ENCODE assay signal across 7 cellular contexts in the genomic region with DNA sequence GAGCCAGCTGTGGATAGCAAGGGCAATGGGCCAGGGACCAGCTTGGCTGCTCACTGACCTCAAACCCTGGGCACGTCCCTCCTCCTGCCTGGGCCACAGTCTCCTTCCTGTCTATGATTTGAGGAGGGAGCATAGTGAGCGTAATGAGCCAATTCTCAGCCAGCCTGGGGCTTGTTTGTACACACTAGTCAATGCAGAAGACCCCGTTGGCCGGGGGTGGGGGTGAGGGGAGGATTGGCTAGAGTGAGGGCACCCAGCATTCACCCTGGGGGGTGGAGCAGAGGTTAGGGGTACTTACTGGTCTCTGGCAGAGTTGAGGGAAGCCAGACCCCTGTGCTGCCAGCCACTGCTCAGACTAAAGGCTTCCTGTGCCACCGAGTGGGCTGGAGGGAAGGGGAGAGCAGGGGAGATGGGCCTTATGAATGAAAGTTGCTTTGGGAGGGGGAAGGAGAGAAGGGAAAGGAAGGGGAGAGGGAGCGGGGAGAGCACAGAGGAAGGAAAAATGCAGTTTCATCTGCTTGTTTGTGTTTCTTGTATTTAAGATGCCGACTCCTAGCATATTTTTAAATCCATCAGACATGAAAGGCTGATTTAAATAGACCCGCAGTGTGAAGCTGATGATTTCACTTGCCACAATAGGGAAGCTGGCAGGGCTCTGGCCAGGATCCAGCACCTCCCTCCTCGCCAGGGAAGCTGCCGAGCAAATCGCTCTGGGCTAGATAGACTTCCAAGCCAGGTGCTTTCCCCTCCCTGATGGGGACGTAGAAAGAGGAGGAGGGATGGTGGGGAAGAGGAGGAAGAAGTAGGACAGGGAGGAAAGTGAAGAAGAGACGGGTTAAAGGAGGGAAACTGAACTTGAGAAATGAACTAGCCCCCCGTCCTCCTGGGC.
DNase-seq lines count a peak whose midpoint lies in the region; FAIRE-seq and TF ChIP-seq lines count a peak whose summit lies in the region.

No MANE protein-coding gene starts in this region.

- TF ChIP-seq POLR2A in vagina (IDR thresholded peaks at IDR 0.05): no peak

- intact Hi-C loops in cardiac septum (cut with DNase I): no loop called here
- intact Hi-C loops in vagina (cut with DNase I): no loop called here

- no peaks in the 10 kb centered on the region for H3K9me3 ChIP-seq in small intestine (ENCODE audit: control insufficient read depth, low read depth)
- no peaks in the 10 kb centered on the region for H3K9me3 ChIP-seq in vagina

- H3K4me1 ChIP-seq in small intestine (ENCODE audit: control insufficient read depth in 2 of 2, insufficient read depth in 1 of 2, low read depth in 1 of 2, low read length in 1 of 2) (no peaks in the 10 kb centered on the region), vagina (no peaks in the 10 kb centered on the region)

- H3K27me3 ChIP-seq in small intestine (ENCODE audit: control insufficient read depth in 2 of 2, insufficient read depth in 2 of 2, low read length in 2 of 2): no peaks in the 10 kb centered on the region
- H3K27me3 ChIP-seq in vagina: no peaks in the 10 kb centered on the region

- no peak for FAIRE-seq in small intestine (lab: Jason Lieb, UNC)

- H3K4me3 ChIP-seq in small intestine (ENCODE audit: low read depth in 1 of 2, low read length in 2 of 2) (no peak overlapping the region), vagina (no peak overlapping the region)

- peak; percentile 8 to 16 for DNase-seq in Kasumi-1 (lab: John Stamatoyannopoulos, UW)
- DNase-seq in RPMI7951 (ENCODE audit: low read depth): peak; percentile 60
- DNase-seq in cardiac septum (ENCODE audit: low spot score): peak; percentile 84
- peak; percentile 8 for DNase-seq in small intestine
- no peak for DNase-seq in vagina (ENCODE audit: extremely low spot score in 2 of 2)
- DNase-seq in dedifferentiated amniotic fluid mesenchymal stem cell (ENCODE audit: extremely low spot score): no peak
- DNase-seq in activated gamma-delta T cell treated with Interleukin-2 at 50 U/mL for 16 hours: no peak

- no peak overlapping the region for H3K27ac ChIP-seq in small intestine (ENCODE audit: low read depth in 1 of 2, low read length in 1 of 2)
- no peak overlapping the region for H3K27ac ChIP-seq in vagina

- TF ChIP-seq CTCF in vagina (IDR thresholded peaks at IDR 0.05): no peak

- 11 to 18% (median 12%) methylated on average over 13 to 14 of the region's 14 CpGs for WGBS in small intestine, 3 donors

- no peaks in the 10 kb centered on the region for H3K36me3 ChIP-seq in small intestine (ENCODE audit: control insufficient read depth in 2 of 2, insufficient read depth in 2 of 2, low read length in 2 of 2)
- H3K36me3 ChIP-seq in vagina: no peaks in the 10 kb centered on the region

Comparison
In these comparisons a context has a peak if more than half of its experiments do, and no peak if none do; other contexts are left out.
1. DNase-seq: peak in Kasumi-1 (2 of 2), RPMI7951 (single experiment), cardiac septum (single experiment) and small intestine (single experiment); none in vagina (0 of 2), dedifferentiated amniotic fluid mesenchymal stem cell (single experiment) and activated gamma-delta T cell treated with Interleukin-2 at 50 U/mL for 16 hours (single experiment).